In the genomic region with DNA sequence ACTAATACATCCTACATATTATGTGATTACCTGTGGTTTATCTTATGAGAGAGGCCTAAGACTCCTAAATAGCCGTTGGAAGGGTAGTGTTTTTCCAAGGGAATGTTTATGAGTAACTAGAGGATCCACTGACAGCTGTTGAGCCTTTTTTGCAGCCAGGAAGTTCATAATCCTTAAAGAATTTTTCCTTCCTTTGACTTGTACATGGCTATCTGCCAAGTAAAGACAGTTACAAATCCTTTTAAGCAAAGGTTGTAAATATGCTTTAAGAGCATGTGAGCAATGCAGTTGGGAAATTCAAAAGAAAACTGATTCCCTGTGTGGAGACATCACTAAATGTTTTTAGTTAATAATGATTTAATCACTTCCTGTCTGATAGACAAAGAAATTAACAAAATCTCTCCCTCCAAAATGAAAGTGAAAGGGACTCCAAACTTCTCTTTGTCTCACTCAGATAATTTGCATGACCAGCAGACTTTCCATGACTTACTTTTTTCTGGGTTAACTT, we compare ENCODE assay signal across 8 cellular contexts.
DNase-seq lines count a peak whose midpoint lies in the region; ATAC-seq and TF ChIP-seq lines count a peak whose summit lies in the region.

No MANE protein-coding gene starts in this region.

- ATAC-seq in GM18867 (IDR thresholded peaks at IDR 0.05; ENCODE audit: unreplicated experiment), result peak; percentile 81
- peak; percentile 74 for ATAC-seq in HG03378 (IDR thresholded peaks at IDR 0.05; ENCODE audit: unreplicated experiment)

- H3K27me3 ChIP-seq in AG04450 (ENCODE audit: control insufficient read depth, insufficient read depth, low read length), result no peaks in the 10 kb centered on the region
- no peaks in the 10 kb centered on the region for H3K27me3 ChIP-seq in vagina

- peaks cover 4% of the 10 kb centered on the region for H3K4me1 ChIP-seq in vagina

- CTCF ChIA-PET in AG04450 (lab: Charles Lee), result no interaction called here

- H3K4me3 ChIP-seq in AG04450 (ENCODE audit: low read depth, low read length) (peak overlapping the region; percentile 23), vagina (no peak overlapping the region)

- DNase-seq in AG04450 (ENCODE audit: low read depth, low spot score), result peak; percentile 84
- peak; percentile 1 for DNase-seq in SW480 (ENCODE audit: low spot score)
- DNase-seq in glomerular visceral epithelial cell (ENCODE audit: extremely low spot score), result peak; percentile 70
- DNase-seq in vagina (ENCODE audit: extremely low spot score in 2 of 2), result no peak
- DNase-seq in occipital lobe (lab: John Stamatoyannopoulos, UW), result no peak
- DNase-seq in cerebellar cortex (ENCODE audit: low spot score), result no peak

- no peaks in the 10 kb centered on the region for H3K36me3 ChIP-seq in vagina

- TF ChIP-seq POLR2A in vagina (IDR thresholded peaks at IDR 0.05), result no peak

- POLR2A ChIA-PET in AG04450 (lab: Yijun Ruan, JAX), result no interaction called here

- no peaks in the 10 kb centered on the region for H3K9me3 ChIP-seq in AG04450 (ENCODE audit: control insufficient read depth, insufficient read depth, low read length)
- H3K9me3 ChIP-seq in vagina, result no peaks in the 10 kb centered on the region

- H3K27ac ChIP-seq in AG04450 (ENCODE audit: low read depth, low read length), result no peak overlapping the region
- H3K27ac ChIP-seq in vagina, result no peak overlapping the region

- TF ChIP-seq CTCF in AG04450 (IDR thresholded peaks at IDR 0.05; ENCODE audit: low read depth, low read length) (no peak), vagina (IDR thresholded peaks at IDR 0.05) (no peak)

- intact Hi-C loops in vagina (cut with DNase I), result no loop called here

Comparison
In these comparisons a context has a peak if more than half of its experiments do, and no peak if none do; other contexts are left out.
1. DNase-seq: peak in AG04450 (single experiment), SW480 (single experiment) and glomerular visceral epithelial cell (single experiment); none in vagina (0 of 2), occipital lobe (single experiment) and cerebellar cortex (single experiment).